Comparison of ENCODE assay signal across 9 cellular contexts in genomic region chr4:8534129-8534528, GRCh38. TPM values are rescaled to one million over a fixed set of nuclear protein-coding genes. Genes with fewer than 3 reads are reported as not detected.
DNase-seq lines count a peak whose midpoint lies in the region; ATAC-seq, FAIRE-seq and TF ChIP-seq lines count a peak whose summit lies in the region.
"Had no signal": no experiment of that assay in that cellular context is flagged by ENCODE, and none has a peak within 500 bp of the region (broad histone marks: within the 10 kb centered on the region; RNA-seq: fewer than 3 reads in every experiment).

No MANE protein-coding gene starts in this region.

- TF ChIP-seq CTCF in parathyroid adenoma (IDR thresholded peaks at IDR 0.05) = no peak
- TF ChIP-seq CTCF in CD8-positive, alpha-beta T cell (IDR thresholded peaks at IDR 0.05) = no peak
- no peak for TF ChIP-seq CTCF in D721Med (IDR thresholded peaks at IDR 0.05; ENCODE audit: insufficient read depth, missing control alignments)

- peaks cover 16% of the 10 kb centered on the region for H3K4me1 ChIP-seq in parathyroid adenoma
- H3K4me1 ChIP-seq in CD8-positive, alpha-beta T cell (ENCODE audit: insufficient read depth, low read length) = no peaks in the 10 kb centered on the region

- H3K9me3 ChIP-seq in parathyroid adenoma (ENCODE audit: control insufficient read depth, low read length) = no peaks in the 10 kb centered on the region
- no peaks in the 10 kb centered on the region for H3K9me3 ChIP-seq in CD8-positive, alpha-beta T cell (ENCODE audit: low read length)

- H3K27ac ChIP-seq in parathyroid adenoma = peak overlapping the region; percentile 92
- H3K27ac ChIP-seq in CD8-positive, alpha-beta T cell (ENCODE audit: low read depth, low read length) = no peak overlapping the region

- H3K4me1 Mint-ChIP-seq in CD8-positive, alpha-beta T cell (ENCODE audit: low read depth) = no peaks in the 10 kb centered on the region
- no peaks in the 10 kb centered on the region for H3K4me1 Mint-ChIP-seq in activated T-cell treated with anti-CD3 and anti-CD28 coated beads, Interleukin-2, amount 50 U/mL, for 24 hours (ENCODE audit: low read depth)

- POLR2A ChIA-PET in CD8-positive, alpha-beta T cell (lab: Charles Lee) = no interaction called here

- no peak overlapping the region for H3K27ac Mint-ChIP-seq in CD8-positive, alpha-beta T cell
- no peak overlapping the region for H3K27ac Mint-ChIP-seq in activated T-cell treated with anti-CD3 and anti-CD28 coated beads, Interleukin-2, amount 50 U/mL, for 24 hours
- H3K27ac Mint-ChIP-seq: CD4-positive, CD25-positive, alpha-beta regulatory T cell had no signal

- no peaks in the 10 kb centered on the region for H3K36me3 ChIP-seq in parathyroid adenoma (ENCODE audit: control insufficient read depth, insufficient read depth, low read length)
- no peaks in the 10 kb centered on the region for H3K36me3 ChIP-seq in CD8-positive, alpha-beta T cell (ENCODE audit: insufficient read depth, low read length)

- H3K9me3 Mint-ChIP-seq in CD8-positive, alpha-beta T cell = peaks cover 10% of the 10 kb centered on the region
- H3K9me3 Mint-ChIP-seq in activated T-cell treated with anti-CD3 and anti-CD28 coated beads, Interleukin-2, amount 50 U/mL, for 24 hours = peaks cover 6% of the 10 kb centered on the region

- peaks cover 4% of the 10 kb centered on the region for H3K27me3 Mint-ChIP-seq in CD8-positive, alpha-beta T cell (ENCODE audit: low read depth)
- peaks cover 8% of the 10 kb centered on the region for H3K27me3 Mint-ChIP-seq in activated T-cell treated with anti-CD3 and anti-CD28 coated beads, Interleukin-2, amount 50 U/mL, for 24 hours
- H3K27me3 Mint-ChIP-seq: CD4-positive, CD25-positive, alpha-beta regulatory T cell had no signal

- intact Hi-C loops in CD8-positive, alpha-beta T cell (cut with DNase I, micrococcal nuclease) = no loop called here

- no peak overlapping the region for H3K9ac ChIP-seq in parathyroid adenoma

- in situ Hi-C loops in ACHN (cut with HindIII; ENCODE audit: low pct_ligation_motif_present, low pct_unique_long_range_greater_than_20kb, low sequenced_read_pairs) = no loop called here

- CTCF ChIA-PET in CD8-positive, alpha-beta T cell (lab: Charles Lee) = no interaction called here

- no peaks in the 10 kb centered on the region for H3K27me3 ChIP-seq in parathyroid adenoma (ENCODE audit: control insufficient read depth, insufficient read depth, low read length)
- H3K27me3 ChIP-seq in CD8-positive, alpha-beta T cell (ENCODE audit: insufficient read depth, low read length) = no peaks in the 10 kb centered on the region

- no peak for FAIRE-seq in D721Med (lab: Jason Lieb, UNC)

- H3K4me3 Mint-ChIP-seq in CD8-positive, alpha-beta T cell = no peak overlapping the region
- no peak overlapping the region for H3K4me3 Mint-ChIP-seq in activated T-cell treated with anti-CD3 and anti-CD28 coated beads, Interleukin-2, amount 50 U/mL, for 24 hours

- peak; percentile 67 for ATAC-seq in GM19438 (IDR thresholded peaks at IDR 0.05; ENCODE audit: low read depth, unreplicated experiment)
- ATAC-seq in HG03442 (IDR thresholded peaks at IDR 0.05; ENCODE audit: unreplicated experiment) = peak; percentile 73
- ATAC-seq in CD8-positive, alpha-beta T cell = no peak

- peak overlapping the region; percentile 80 for H2AFZ ChIP-seq in parathyroid adenoma

- H3K79me2 ChIP-seq in parathyroid adenoma = no peaks in the 10 kb centered on the region

- H3K4me2 ChIP-seq in parathyroid adenoma (ENCODE audit: low read length) = peak overlapping the region; percentile 62

- DNase-seq in ACHN (peak; percentile 11), dedifferentiated amniotic fluid mesenchymal stem cell (ENCODE audit: extremely low spot score) (peak; percentile 45), D721Med (ENCODE audit: insufficient read length, low spot score) (no peak)
- no peak for DNase-seq in CD8-positive, alpha-beta T cell
- no peak for DNase-seq in activated T-cell treated with anti-CD3 and anti-CD28 coated beads, Interleukin-2, amount 50 U/mL, for 24 hours
- DNase-seq: CD4-positive, CD25-positive, alpha-beta regulatory T cell had no signal

- peak overlapping the region; percentile 37 for H3K4me3 ChIP-seq in parathyroid adenoma (ENCODE audit: low read depth, low read length)
- H3K4me3 ChIP-seq in CD8-positive, alpha-beta T cell (ENCODE audit: low read depth, low read length) = no peak overlapping the region

- no peaks in the 10 kb centered on the region for H3K36me3 Mint-ChIP-seq in CD8-positive, alpha-beta T cell
- no peaks in the 10 kb centered on the region for H3K36me3 Mint-ChIP-seq in activated T-cell treated with anti-CD3 and anti-CD28 coated beads, Interleukin-2, amount 50 U/mL, for 24 hours (ENCODE audit: low read depth)

RNA-seq across cellular contexts. Expression of gene GPR78, which starts 46.1 kb away (rescaled TPM):
- total RNA-seq in CD8-positive, alpha-beta T cell = not detected
- total RNA-seq: CD4-positive, CD25-positive, alpha-beta regulatory T cell had no signal

RNA-seq across cellular contexts. Expression of gene CPZ, which starts 58.4 kb away (rescaled TPM):
- total RNA-seq in CD8-positive, alpha-beta T cell = not detected
- total RNA-seq: CD4-positive, CD25-positive, alpha-beta regulatory T cell had no signal

Comparison
In these comparisons a context has a peak if more than half of its experiments do, and no peak if none do; other contexts are left out.
1. DNase-seq: peak in ACHN (single experiment) and dedifferentiated amniotic fluid mesenchymal stem cell (single experiment); none in CD8-positive, alpha-beta T cell (0 of 7), activated T-cell treated with anti-CD3 and anti-CD28 coated beads, Interleukin-2, amount 50 U/mL, for 24 hours (single experiment) and D721Med (single experiment).